In the genomic region with DNA sequence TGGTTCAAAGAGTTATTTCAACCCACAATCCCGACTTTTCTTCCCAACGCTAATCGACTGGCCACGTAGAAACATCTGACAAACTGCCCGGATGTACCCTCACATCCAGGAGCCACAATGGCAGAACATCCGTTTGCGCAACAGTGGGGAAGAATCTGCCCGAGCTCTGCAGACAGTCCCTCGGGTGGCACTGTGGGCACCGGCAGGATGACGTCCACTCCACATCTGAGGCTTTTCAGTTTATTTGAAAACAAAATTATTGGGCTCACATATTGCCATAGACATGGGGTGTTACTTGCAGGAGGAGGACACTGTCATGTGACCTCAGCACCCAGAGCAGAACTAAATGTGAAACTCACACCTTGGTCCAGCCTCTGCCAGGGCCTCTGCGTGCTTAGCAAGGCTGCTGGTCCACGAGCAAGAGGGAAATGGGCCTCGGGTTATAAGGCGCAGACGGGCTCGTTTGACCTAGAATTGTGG, we compare ENCODE assay signal across 19 cellular contexts.
DNase-seq lines count a peak whose midpoint lies in the region; FAIRE-seq and TF ChIP-seq lines count a peak whose summit lies in the region.
"Had no signal": no experiment of that assay in that cellular context is flagged by ENCODE, and none has a peak within 500 bp of the region (broad histone marks: within the 10 kb centered on the region; RNA-seq: fewer than 3 reads in every experiment).

No MANE protein-coding gene starts in this region.

- no peak for TF ChIP-seq EP300 in Ishikawa (IDR thresholded peaks at IDR 0.05; ENCODE audit: borderline replicate concordance)

- peaks cover 15 to 27% (median 20%) of the 10 kb centered on the region in 3 donors for H3K4me1 Mint-ChIP-seq in CD8-positive, alpha-beta memory T cell
- no peaks in the 10 kb centered on the region for H3K4me1 Mint-ChIP-seq in glutamatergic neuron (ENCODE audit: low read depth, unreplicated experiment)

- no peaks in the 10 kb centered on the region for H3K27me3 ChIP-seq in CD8-positive, alpha-beta memory T cell (ENCODE audit: insufficient read depth, low read length, poor library complexity, severe bottlenecking)
- H3K27me3 ChIP-seq in spleen (replicated peaks in 1 of 7) (no peaks in the 10 kb centered on the region), small intestine (ENCODE audit: control insufficient read depth in 2 of 2, insufficient read depth in 2 of 2, low read length in 2 of 2) (no peaks in the 10 kb centered on the region)
- H3K27me3 ChIP-seq: Peyer's patch had no signal

- TF ChIP-seq CTCF in glutamatergic neuron (IDR thresholded peaks at IDR 0.05; ENCODE audit: partially characterized antibody, unreplicated experiment) (no peak), spleen (IDR thresholded peaks at IDR 0.05 in 8 of 11, conservative IDR thresholded peaks at IDR 0.05 in 3 of 11) (no peak)

- no peaks in the 10 kb centered on the region for H3K27me3 Mint-ChIP-seq in CD8-positive, alpha-beta memory T cell
- H3K27me3 Mint-ChIP-seq in glutamatergic neuron (ENCODE audit: unreplicated experiment): no peaks in the 10 kb centered on the region

- no peak for TF ChIP-seq POLR2A in spleen (IDR thresholded peaks at IDR 0.05)

- no peaks in the 10 kb centered on the region for H3K9me3 Mint-ChIP-seq in CD8-positive, alpha-beta memory T cell
- H3K9me3 Mint-ChIP-seq in glutamatergic neuron (ENCODE audit: unreplicated experiment): no peaks in the 10 kb centered on the region

- no peak overlapping the region for H3K4me3 ChIP-seq in CD8-positive, alpha-beta memory T cell (ENCODE audit: low read length)
- no peak overlapping the region for H3K4me3 ChIP-seq in spleen
- no peak overlapping the region for H3K4me3 ChIP-seq in small intestine (ENCODE audit: low read depth in 1 of 2, low read length in 2 of 2)
- H3K4me3 ChIP-seq: Peyer's patch had no signal

- no peaks in the 10 kb centered on the region for H3K9me3 ChIP-seq in CD8-positive, alpha-beta memory T cell (ENCODE audit: low read length)
- H3K9me3 ChIP-seq in spleen (no peaks in the 10 kb centered on the region), small intestine (ENCODE audit: control insufficient read depth, low read depth) (no peaks in the 10 kb centered on the region)
- H3K9me3 ChIP-seq: Peyer's patch had no signal

- 72 to 86% (median 77%) methylated on average over 17 of the region's 17 CpGs for WGBS in spleen, 5 donors
- 86 to 91% (median 89%) methylated on average over 17 of the region's 17 CpGs for WGBS in small intestine, 3 donors

- H3K4me1 ChIP-seq in CD8-positive, alpha-beta memory T cell (ENCODE audit: insufficient read depth, low read length): peaks cover 20% of the 10 kb centered on the region
- H3K4me1 ChIP-seq in spleen: peaks cover 7 to 33% (median 23%) of the 10 kb centered on the region in 6 donors
- peaks cover 4 to 5% of the 10 kb centered on the region in 2 donors for H3K4me1 ChIP-seq in small intestine (ENCODE audit: control insufficient read depth in 2 of 2, insufficient read depth in 1 of 2, low read depth in 1 of 2, low read length in 1 of 2)

- DNase-seq in CD8-positive, alpha-beta memory T cell: peak in 2 of 5 donors; percentile 34 to 54
- peak; percentile 2 for DNase-seq in glutamatergic neuron
- DNase-seq in spleen: peak; percentile 76
- DNase-seq in amygdala (lab: John Stamatoyannopoulos, UW): no peak
- no peak for DNase-seq in small intestine
- DNase-seq in AG20443 (ENCODE audit: low spot score): no peak
- DNase-seq: COR-L47, DMS153, EL, GOT3, HFFc6, KBM-7, NCI-H1092, NCI-H1694, NCI-H345, NCI-H526 treated with DMSO at 0.1 percent for 48 hours, Peyer's patch, SHP77 had no signal

- H3K27ac ChIP-seq in CD8-positive, alpha-beta memory T cell (ENCODE audit: low read depth, low read length): no peak overlapping the region
- H3K27ac ChIP-seq in spleen (peak overlapping the region in 1 of 8 donors; percentile 49), small intestine (ENCODE audit: low read depth in 1 of 2, low read length in 1 of 2) (no peak overlapping the region)
- H3K27ac ChIP-seq: Peyer's patch had no signal

- H3K36me3 ChIP-seq in CD8-positive, alpha-beta memory T cell (ENCODE audit: insufficient read depth, low read length): no peaks in the 10 kb centered on the region
- H3K36me3 ChIP-seq in spleen (peaks cover 0 to 10% (median 0%) of the 10 kb centered on the region in 6 donors), small intestine (ENCODE audit: control insufficient read depth in 2 of 2, insufficient read depth in 2 of 2, low read length in 2 of 2) (no peaks in the 10 kb centered on the region)
- H3K36me3 ChIP-seq: Peyer's patch had no signal

- peak overlapping the region in 5 of 7 donors; percentile 9 to 66 (median 60) for H3K4me3 Mint-ChIP-seq in CD8-positive, alpha-beta memory T cell
- H3K4me3 Mint-ChIP-seq in glutamatergic neuron (ENCODE audit: unreplicated experiment): no peak overlapping the region
- H3K4me3 Mint-ChIP-seq: HFFc6 had no signal

- H3K36me3 Mint-ChIP-seq in CD8-positive, alpha-beta memory T cell: no peaks in the 10 kb centered on the region
- no peaks in the 10 kb centered on the region for H3K36me3 Mint-ChIP-seq in glutamatergic neuron (ENCODE audit: unreplicated experiment)

- peak overlapping the region in 7 of 8 donors; percentile 3 to 94 (median 76) for H3K27ac Mint-ChIP-seq in CD8-positive, alpha-beta memory T cell
- H3K27ac Mint-ChIP-seq in glutamatergic neuron (ENCODE audit: unreplicated experiment): no peak overlapping the region
- H3K27ac Mint-ChIP-seq: HFFc6 had no signal

- intact Hi-C loops in spleen (cut with DNase I; ENCODE audit: low total_unique reads): no loop called here

- POLR2A ChIA-PET in CD8-positive, alpha-beta memory T cell (lab: Charles Lee): no interaction called here

- CTCF ChIA-PET in CD8-positive, alpha-beta memory T cell (lab: Charles Lee): interaction anchor here (1.3 to 11.3 kb wide), 2 partner anchors 20 to 30 kb away, joined by 3 to 242 read pairs; no protein-coding TSS in a partner anchor

- no peak for TF ChIP-seq RAD21 in Ishikawa (IDR thresholded peaks at IDR 0.05; ENCODE audit: low read depth)

- no peak for FAIRE-seq in small intestine (lab: Jason Lieb, UNC)

TF ChIP-seq in Ishikawa, 13 proteins besides CTCF, POLR2A, EP300 and RAD21:
- no peak for TF ChIP-seq TAF1 (IDR thresholded peaks at IDR 0.05; ENCODE audit: low read depth)
- TF ChIP-seq, protein P1, sequence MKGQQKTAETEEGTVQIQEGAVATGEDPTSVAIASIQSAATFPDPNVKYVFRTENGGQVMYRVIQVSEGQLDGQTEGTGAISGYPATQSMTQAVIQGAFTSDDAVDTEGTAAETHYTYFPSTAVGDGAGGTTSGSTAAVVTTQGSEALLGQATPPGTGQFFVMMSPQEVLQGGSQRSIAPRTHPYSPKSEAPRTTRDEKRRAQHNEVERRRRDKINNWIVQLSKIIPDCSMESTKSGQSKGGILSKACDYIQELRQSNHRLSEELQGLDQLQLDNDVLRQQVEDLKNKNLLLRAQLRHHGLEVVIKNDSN (IDR thresholded peaks at IDR 0.05): 0 out of 2 replicates have a peak, but pooled peaks have one; percentile 13

Comparison
In these comparisons a context has a peak if more than half of its experiments do, and no peak if none do; other contexts are left out.
1. DNase-seq: peak in glutamatergic neuron (single experiment) and spleen (single experiment); none in amygdala (0 of 56), small intestine (single experiment) and AG20443 (single experiment).